Comparison of ENCODE assay signal across 29 cellular contexts in the genomic region with DNA sequence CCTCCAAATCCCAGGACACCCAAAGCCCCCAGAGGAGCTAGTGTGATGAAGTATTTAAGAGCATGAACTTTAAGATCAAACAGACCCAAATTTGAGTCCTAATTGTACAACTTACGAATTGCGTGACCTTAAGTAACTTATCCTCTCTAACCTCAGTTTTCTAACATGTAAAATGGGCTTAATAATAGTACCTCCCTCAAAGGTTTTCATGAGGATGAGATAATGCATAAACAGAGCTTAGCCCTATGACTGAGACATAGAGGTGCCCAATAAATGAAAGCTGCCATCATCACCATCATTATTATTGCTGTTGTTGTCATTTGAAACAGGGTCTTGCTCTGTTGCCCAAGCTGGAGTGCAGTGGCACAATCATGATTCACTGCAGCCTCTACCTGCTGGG. TPM values are rescaled to one million over a fixed set of nuclear protein-coding genes. Genes with fewer than 3 reads are reported as not detected.
"Had no signal": no experiment of that assay in that cellular context is flagged by ENCODE, and none has a peak within 500 bp of the region (broad histone marks: within the 10 kb centered on the region; RNA-seq: fewer than 3 reads in every experiment).

No MANE protein-coding gene starts in this region.

- FAIRE-seq: endometrium, islet of Langerhans, keratinocyte had no signal

- DNase-seq: colonic mucosa; cortex of kidney; effector CD8-positive, alpha-beta T cell; effector memory CD8-positive, alpha-beta T cell; endodermal cell; erythroblast; esophagus squamous epithelium; foreskin fibroblast; foreskin melanocyte; gastrocnemius medialis; glutamatergic neuron; heart right ventricle; hippocampal formation; left cardiac atrium; left lung; left ventricle myocardium superior; lower lobe of right lung; mesenchymal stem cell; mucosa of descending colon had no signal

- H3K4me3 ChIP-seq: colonic mucosa, esophagus squamous epithelium, gastrocnemius medialis, heart right ventricle, left lung, lower lobe of right lung, mucosa of descending colon had no signal

- H3K9me3 ChIP-seq: colonic mucosa, esophagus squamous epithelium, gastrocnemius medialis, heart right ventricle, left lung, lower lobe of right lung, mucosa of descending colon had no signal

- H3K36me3 ChIP-seq: colonic mucosa, esophagus squamous epithelium, gastrocnemius medialis, left lung, lower lobe of right lung had no signal

- H3K27ac ChIP-seq: colonic mucosa, esophagus squamous epithelium, gastrocnemius medialis, heart right ventricle, left lung, lower lobe of right lung had no signal

- H3K27me3 ChIP-seq: colonic mucosa, gastrocnemius medialis had no signal

- H3K4me1 ChIP-seq: colonic mucosa had no signal

- ATAC-seq: effector memory CD8-positive, alpha-beta T cell; esophagus mucosa; gastrocnemius medialis; heart right ventricle; left lung; left ventricle myocardium superior; lower lobe of right lung; mucosa of descending colon had no signal

RNA-seq across cellular contexts. Expression of gene SCN2B, which starts 9.2 kb away (rescaled TPM):
- total RNA-seq: dermis microvascular lymphatic vessel endothelial cell, glomerular endothelial cell, lung microvascular endothelial cell, mesenteric fat pad, myocyte had no signal

RNA-seq across cellular contexts. Expression of gene SCN4B, which starts 14.6 kb away (rescaled TPM):
- total RNA-seq: lung microvascular endothelial cell, myocyte had no signal

RNA-seq across cellular contexts. Expression of gene JAML, which starts 57.6 kb away (rescaled TPM):
- total RNA-seq: glomerular endothelial cell, lung microvascular endothelial cell, mesothelial cell of epicardium, myocyte had no signal
